8 cellular contexts compared by ENCODE assay signal in the genomic region with DNA sequence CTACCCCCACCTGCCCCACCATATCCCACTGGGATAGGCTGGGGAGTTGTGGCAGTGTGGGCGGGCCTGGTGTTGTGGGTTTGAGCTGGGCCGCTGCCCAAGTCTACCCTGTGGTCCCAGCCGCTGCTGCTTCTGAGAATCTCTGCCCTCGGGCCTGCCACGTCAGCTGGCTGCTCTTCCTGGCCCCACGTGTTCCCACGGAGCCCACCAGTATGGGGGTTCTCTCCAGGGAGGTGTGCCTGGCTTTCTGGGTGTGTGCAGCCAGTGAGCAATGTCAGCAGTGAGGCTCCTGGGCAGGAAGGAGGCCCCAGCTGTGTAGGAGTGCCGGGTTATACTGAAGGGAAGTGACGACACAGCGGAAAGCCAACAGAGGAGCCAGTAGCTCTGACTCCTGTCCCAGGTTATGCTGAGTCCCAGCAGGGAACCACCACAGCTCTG. TPM values are rescaled to one million over a fixed set of nuclear protein-coding genes. Genes with fewer than 3 reads are reported as not detected.
A peak's percentile ranks its signal among the peaks of the same experiment; 100 is the strongest.
DNase-seq lines count a peak whose midpoint lies in the region; ATAC-seq and TF ChIP-seq lines count a peak whose summit lies in the region.

No MANE protein-coding gene starts in this region.

- TF ChIP-seq CTCF in AG04449 (IDR thresholded peaks at IDR 0.05; ENCODE audit: insufficient read depth, low read length, missing control alignments) (no peak), chondrocyte (IDR thresholded peaks at IDR 0.05) (peak; percentile 61)

- CTCF ChIA-PET in AG04449 (lab: Yijun Ruan, JAX): interaction anchor here (0.6 to 47.4 kb wide), 24 partner anchors 8 to 575 kb away, joined by 3 to 1609 read pairs (median 3); a partner anchor contains a TSS

- peaks cover 55% of the 10 kb centered on the region for H3K4me1 ChIP-seq in HUES6 (ENCODE audit: control insufficient read depth, insufficient read depth, low read length)
- H3K4me1 ChIP-seq in mesodermal cell (ENCODE audit: control insufficient read depth, insufficient read depth, low read length, poor library complexity, severe bottlenecking): peaks cover 70% of the 10 kb centered on the region

- WGBS in mesodermal cell (ENCODE audit: insufficient coverage in 2 of 2), 2 experiments: 29 to 52% methylated on average over 4 to 8 of the region's 10 CpGs

- peaks cover 24% of the 10 kb centered on the region for H3K36me3 ChIP-seq in HUES6 (ENCODE audit: control insufficient read depth, insufficient read depth, low read length)
- peaks cover 70% of the 10 kb centered on the region for H3K36me3 ChIP-seq in mesodermal cell (ENCODE audit: control insufficient read depth, insufficient read depth, low read length)

- peak; percentile 63 for ATAC-seq in GM19463 (IDR thresholded peaks at IDR 0.05; ENCODE audit: unreplicated experiment)

- H3K9ac ChIP-seq in HUES6 (ENCODE audit: low read length): peak overlapping the region; percentile 64

- DNase-seq in AG04449 (ENCODE audit: low read depth, low spot score) (peak; percentile 65), chondrocyte (ENCODE audit: low spot score) (peak; percentile 96), NCI-H82 (lab: John Stamatoyannopoulos, UW) (no peak)
- DNase-seq in activated CD4-positive, CD25-positive, alpha-beta regulatory T cell treated with anti-CD3 and anti-CD28 coated beads, Interleukin-2, amount 50 U/mL, for 16 hours (ENCODE audit: low read depth, low spot score): peak; percentile 67
- DNase-seq in stimulated activated CD8-positive, alpha-beta memory T cell treated with anti-CD3 and anti-CD28 coated beads, Interleukin-4, amount 100 ng/mL, for 48 hours: peak; percentile 90

- peak overlapping the region; percentile 61 for H3K4me3 Mint-ChIP-seq in chondrocyte (ENCODE audit: unreplicated experiment)

- H3K27me3 ChIP-seq in HUES6 (ENCODE audit: control insufficient read depth, insufficient read depth, low read length): no peaks in the 10 kb centered on the region

- H3K27ac Mint-ChIP-seq in chondrocyte (ENCODE audit: unreplicated experiment): peak overlapping the region; percentile 98

- H3K27ac ChIP-seq in HUES6 (ENCODE audit: low read depth, low read length) (peak overlapping the region; percentile 88), mesodermal cell (ENCODE audit: low read depth, low read length, severe bottlenecking) (peak overlapping the region; percentile 92)

- H3K27me3 Mint-ChIP-seq in chondrocyte (ENCODE audit: low read depth): no peaks in the 10 kb centered on the region

- peaks cover 8% of the 10 kb centered on the region for H3K36me3 Mint-ChIP-seq in chondrocyte (ENCODE audit: low read depth)

- peak overlapping the region; percentile 42 for H3K4me3 ChIP-seq in AG04449 (ENCODE audit: low read depth, low read length)
- peak overlapping the region; percentile 30 for H3K4me3 ChIP-seq in HUES6 (ENCODE audit: low read depth, low read length)
- no peak overlapping the region for H3K4me3 ChIP-seq in mesodermal cell (ENCODE audit: extremely low read depth, insufficient read depth, low read length, poor library complexity, severe bottlenecking)

- H3K9me3 ChIP-seq in HUES6 (ENCODE audit: control insufficient read depth, insufficient read depth, low read depth, low read length) (no peaks in the 10 kb centered on the region), mesodermal cell (ENCODE audit: control insufficient read depth, low read length) (no peaks in the 10 kb centered on the region)

- peaks cover 83% of the 10 kb centered on the region for H3K4me1 Mint-ChIP-seq in chondrocyte (ENCODE audit: low read depth)

- POLR2A ChIA-PET in AG04449 (lab: Yijun Ruan, JAX): interaction anchor here (0.7 to 3.1 kb wide), 9 partner anchors 8 to 90 kb away, joined by 3 to 25 read pairs (median 5); a partner anchor contains a TSS

- no peaks in the 10 kb centered on the region for H3K9me3 Mint-ChIP-seq in chondrocyte (ENCODE audit: low read depth)

RNA-seq across cellular contexts. Expression of a gene that starts 10.5 kb away (rescaled TPM):
- total RNA-seq in chondrocyte: 388 to 444 TPM (median 443 TPM) in 3 replicates
- 395 TPM for polyA plus RNA-seq in mesodermal cell (2013, experiment 1 of 2)
- polyA plus RNA-seq in mesodermal cell (2013, experiment 2 of 2): 323 TPM

RNA-seq across cellular contexts. Expression of a gene that starts 22.4 kb away (rescaled TPM):
- total RNA-seq in chondrocyte: 9.6 to 16.4 TPM (median 14.9 TPM) in 3 replicates
- polyA plus RNA-seq in mesodermal cell (2013, experiment 1 of 2): 6.8 TPM
- polyA plus RNA-seq in mesodermal cell (2013, experiment 2 of 2): 6.1 TPM

RNA-seq across cellular contexts. Expression of a gene that starts 32.4 kb away (rescaled TPM):
- not detected in 3 replicates for total RNA-seq in chondrocyte
- not detected for polyA plus RNA-seq in mesodermal cell (2013, experiment 1 of 2)
- polyA plus RNA-seq in mesodermal cell (2013, experiment 2 of 2): not detected

RNA-seq across cellular contexts. Expression of a gene that starts 41.5 kb away (rescaled TPM):
- 1.00 to 1.9 TPM (median 1.2 TPM) in 3 replicates for total RNA-seq in chondrocyte
- 2.5 TPM for polyA plus RNA-seq in mesodermal cell (2013, experiment 1 of 2)
- polyA plus RNA-seq in mesodermal cell (2013, experiment 2 of 2): 1.4 TPM

RNA-seq across cellular contexts. Expression of a gene that starts 45.7 kb away (rescaled TPM):
- 38.9 to 54.4 TPM (median 44.0 TPM) in 3 replicates for total RNA-seq in chondrocyte
- polyA plus RNA-seq in mesodermal cell (2013, experiment 1 of 2): 42.2 TPM
- 33.5 TPM for polyA plus RNA-seq in mesodermal cell (2013, experiment 2 of 2)
